ENCODE assay signal across 8 cellular contexts in genomic region chr3:141368062-141368924, GRCh38. TPM values are rescaled to one million over a fixed set of nuclear protein-coding genes. Genes with fewer than 3 reads are reported as not detected.
DNase-seq lines count a peak whose midpoint lies in the region; TF ChIP-seq lines count a peak whose summit lies in the region.

Gene ZBTB38, plus strand, starts transcription at chr3:141368504. Its CDS starts 73,885 bp downstream, at chr3:141442389.

- H3K27ac ChIP-seq in HEK293 (ENCODE audit: extremely low read depth, low read depth, low read length) (peak within 1 kb of the TSS; percentile 33; the same call in 1 of the 2 replicates), muscle layer of duodenum (ENCODE audit: low read length) (peak within 1 kb of the TSS; percentile 95), vagina (peak within 1 kb of the TSS; percentile 94)

- H3K4me3 ChIP-seq in AG10803 (ENCODE audit: low read length) = peak within 1 kb of the TSS; percentile 31
- peak within 1 kb of the TSS; percentile 26 for H3K4me3 ChIP-seq in HEK293 (ENCODE audit: low read depth, low read length)
- H3K4me3 ChIP-seq in muscle layer of duodenum (ENCODE audit: low read depth in 1 of 2, low read length in 2 of 2) = peak within 1 kb of the TSS; percentile 42 to 53
- peak within 1 kb of the TSS; percentile 12 to 31 for H3K4me3 ChIP-seq in vagina

- intact Hi-C loops in vagina (cut with DNase I) = loop anchor here (10.0 kb wide), 2 partner anchors 47 to 63 kb away; no protein-coding TSS in a partner anchor

- in situ Hi-C loops in G401 (cut with HindIII; ENCODE audit: low sequenced_read_pairs) = no loop called here

- H3K9me3 ChIP-seq in HEK293 (ENCODE audit: control insufficient read depth, insufficient read depth, low read depth, low read length) (no peaks in the 10 kb centered on the region), muscle layer of duodenum (ENCODE audit: control insufficient read depth in 1 of 2, low read length in 2 of 2) (no peaks in the 10 kb centered on the region), vagina (no peaks in the 10 kb centered on the region)

- H3K4me1 ChIP-seq in HEK293 (ENCODE audit: control insufficient read depth, insufficient read depth, low read length) (no peaks in the 10 kb centered on the region), muscle layer of duodenum (ENCODE audit: control insufficient read depth in 1 of 2, insufficient read depth in 2 of 2, low read length in 2 of 2) (peaks cover 11 to 23% of the 10 kb centered on the region in 2 donors), vagina (peaks cover 43% of the 10 kb centered on the region)

- POLR2A ChIA-PET in HEK293 (lab: Yijun Ruan, JAX) = interaction anchor here (1.0 kb wide), 1 partner anchor 57 kb away, joined by 4 read pairs; no protein-coding TSS in a partner anchor

- TF ChIP-seq CTCF in AG10803 (conservative IDR thresholded peaks at IDR 0.05; ENCODE audit: low read length) = no peak
- no peak for TF ChIP-seq CTCF in HEK293 (tag by site-specific recombination; IDR thresholded peaks at IDR 0.05)
- TF ChIP-seq CTCF in vagina (IDR thresholded peaks at IDR 0.05) = no peak

- DNase-seq in AG10803 (ENCODE audit: low read depth) = peak; percentile 96
- peak; percentile 14 for DNase-seq in UCSD-AML1 (lab: John Stamatoyannopoulos, UW; ENCODE audit: unreplicated experiment)
- DNase-seq in fibroblast of peridontal ligament (ENCODE audit: extremely low read depth) = peak; percentile 89
- DNase-seq in vagina (ENCODE audit: extremely low spot score in 2 of 2) = peak in 1 of 2 donors; percentile 93
- DNase-seq in NCI-H69 (lab: John Stamatoyannopoulos, UW) = no peak
- DNase-seq in G401 (ENCODE audit: low spot score) = no peak

- CTCF ChIA-PET in HEK293 (lab: Yijun Ruan, JAX) = interaction anchor here (0.6 to 1.4 kb wide), 3 partner anchors 54 to 66 kb away, joined by 3 to 5 read pairs (median 4); no protein-coding TSS in a partner anchor

- no peaks in the 10 kb centered on the region for H3K27me3 ChIP-seq in muscle layer of duodenum (ENCODE audit: low read depth, low read length)
- H3K27me3 ChIP-seq in vagina = no peaks in the 10 kb centered on the region

- H3K36me3 ChIP-seq in HEK293 (ENCODE audit: control insufficient read depth in 2 of 2, insufficient read depth in 1 of 2, low read length in 2 of 2) = peaks cover 0 to 3% of the 10 kb centered on the region in 2 experiments; a peak in 1 of 3 replicates
- H3K36me3 ChIP-seq in muscle layer of duodenum (ENCODE audit: control insufficient read depth in 1 of 2, insufficient read depth in 2 of 2, low read length in 2 of 2) = peaks cover 0 to 20% of the 10 kb centered on the region in 2 donors
- H3K36me3 ChIP-seq in vagina = no peaks in the 10 kb centered on the region

- TF ChIP-seq POLR2A in vagina (IDR thresholded peaks at IDR 0.05) = peak in 1 of 2 donors; percentile 39

TF ChIP-seq in HEK293, 187 proteins besides CTCF, POLR2A, EP300 and RAD21 (continues in another document):
- TF ChIP-seq ZNF19 (tag by site-specific recombination; IDR thresholded peaks at IDR 0.05; ENCODE audit: low read depth) (no peak), SP3 (tag by site-specific recombination; IDR thresholded peaks at IDR 0.05) (no peak), HOXC10 (CRISPR knock-in tag; IDR thresholded peaks at IDR 0.05) (no peak), ZNF670 (tag by site-specific recombination; IDR thresholded peaks at IDR 0.05; ENCODE audit: low read depth) (no peak), ZNF223 (tag by site-specific recombination; IDR thresholded peaks at IDR 0.05) (no peak), MZF1 (tag by site-specific recombination; IDR thresholded peaks at IDR 0.05; ENCODE audit: borderline replicate concordance) (no peak), ZBTB17 (tag by site-specific recombination; IDR thresholded peaks at IDR 0.05) (peak; percentile 64), PRDM4 (tag by site-specific recombination; IDR thresholded peaks at IDR 0.05) (no peak), ZNF433 (tag by site-specific recombination; IDR thresholded peaks at IDR 0.05; ENCODE audit: low read depth) (no peak), ZSCAN16 (tag by site-specific recombination; IDR thresholded peaks at IDR 0.05) (no peak), ZNF518A (tag by site-specific recombination; conservative IDR thresholded peaks at IDR 0.05; ENCODE audit: low read depth) (peak; percentile 52; the same call in 1 of the 2 replicates), IKZF3 (tag by site-specific recombination; IDR thresholded peaks at IDR 0.05) (no peak), ZNF776 (tag by site-specific recombination; IDR thresholded peaks at IDR 0.05; ENCODE audit: borderline replicate concordance) (no peak), YY1 (tag by site-specific recombination; IDR thresholded peaks at IDR 0.05) (no peak)
- TF ChIP-seq, protein P1, sequence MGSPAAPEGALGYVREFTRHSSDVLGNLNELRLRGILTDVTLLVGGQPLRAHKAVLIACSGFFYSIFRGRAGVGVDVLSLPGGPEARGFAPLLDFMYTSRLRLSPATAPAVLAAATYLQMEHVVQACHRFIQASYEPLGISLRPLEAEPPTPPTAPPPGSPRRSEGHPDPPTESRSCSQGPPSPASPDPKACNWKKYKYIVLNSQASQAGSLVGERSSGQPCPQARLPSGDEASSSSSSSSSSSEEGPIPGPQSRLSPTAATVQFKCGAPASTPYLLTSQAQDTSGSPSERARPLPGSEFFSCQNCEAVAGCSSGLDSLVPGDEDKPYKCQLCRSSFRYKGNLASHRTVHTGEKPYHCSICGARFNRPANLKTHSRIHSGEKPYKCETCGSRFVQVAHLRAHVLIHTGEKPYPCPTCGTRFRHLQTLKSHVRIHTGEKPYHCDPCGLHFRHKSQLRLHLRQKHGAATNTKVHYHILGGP (tag by site-specific recombination; IDR thresholded peaks at IDR 0.05) = no peak
- TF ChIP-seq, protein P2, sequence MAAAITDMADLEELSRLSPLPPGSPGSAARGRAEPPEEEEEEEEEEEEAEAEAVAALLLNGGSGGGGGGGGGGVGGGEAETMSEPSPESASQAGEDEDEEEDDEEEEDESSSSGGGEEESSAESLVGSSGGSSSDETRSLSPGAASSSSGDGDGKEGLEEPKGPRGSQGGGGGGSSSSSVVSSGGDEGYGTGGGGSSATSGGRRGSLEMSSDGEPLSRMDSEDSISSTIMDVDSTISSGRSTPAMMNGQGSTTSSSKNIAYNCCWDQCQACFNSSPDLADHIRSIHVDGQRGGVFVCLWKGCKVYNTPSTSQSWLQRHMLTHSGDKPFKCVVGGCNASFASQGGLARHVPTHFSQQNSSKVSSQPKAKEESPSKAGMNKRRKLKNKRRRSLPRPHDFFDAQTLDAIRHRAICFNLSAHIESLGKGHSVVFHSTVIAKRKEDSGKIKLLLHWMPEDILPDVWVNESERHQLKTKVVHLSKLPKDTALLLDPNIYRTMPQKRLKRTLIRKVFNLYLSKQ (tag by site-specific recombination; IDR thresholded peaks at IDR 0.05; ENCODE audit: borderline replicate concordance) = no peak

RNA-seq across cellular contexts. Expression of gene ZBTB38, which starts in this region (rescaled TPM):
- total RNA-seq in vagina = 88.6 TPM
- 7.4 and 33.8 TPM in 2 replicates for total RNA-seq in G401 (2014; rRNA removed; shearing (Covaris generic))

Comparison
In these comparisons a context has a peak if more than half of its experiments do, and no peak if none do; other contexts are left out.
1. DNase-seq: peak in AG10803 (single experiment), UCSD-AML1 (single experiment) and fibroblast of peridontal ligament (single experiment); none in NCI-H69 (single experiment) and G401 (single experiment).
2. H3K27ac ChIP-seq: peak in every context shown above with its lines; median percentile 95 in muscle layer of duodenum; 94 in vagina; 33 in HEK293.
3. Peak in every context shown above with its lines, with median percentiles within 50 percentile points of each other: H3K4me3 ChIP-seq.